1 cellular context compared by ENCODE assay signal in the genomic region with DNA sequence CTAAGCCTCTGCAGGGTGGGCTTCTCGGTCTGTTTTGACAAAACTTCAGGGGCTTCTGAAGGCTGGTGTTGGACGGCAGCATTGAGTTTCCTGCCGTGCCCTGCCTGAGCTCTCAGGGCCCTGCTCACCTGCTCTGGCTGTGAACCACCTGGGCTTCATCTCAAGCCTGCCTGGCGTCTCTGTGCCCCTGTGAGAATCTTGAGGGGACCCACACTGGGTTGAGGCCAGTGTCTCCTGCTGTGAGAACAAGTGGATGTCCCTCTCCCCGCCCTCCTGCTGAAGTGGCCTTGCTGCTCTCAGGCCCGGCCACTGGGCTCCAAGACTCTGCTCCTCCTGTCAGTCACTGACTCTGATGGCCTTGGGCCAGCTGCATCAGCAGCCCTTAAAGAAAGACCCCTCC.
TF ChIP-seq lines count a peak whose summit lies in the region.

No MANE protein-coding gene starts in this region.

TF ChIP-seq in K562, 482 proteins besides CTCF, POLR2A, EP300 and RAD21 (continued from another document):
- TF ChIP-seq, protein P1, sequence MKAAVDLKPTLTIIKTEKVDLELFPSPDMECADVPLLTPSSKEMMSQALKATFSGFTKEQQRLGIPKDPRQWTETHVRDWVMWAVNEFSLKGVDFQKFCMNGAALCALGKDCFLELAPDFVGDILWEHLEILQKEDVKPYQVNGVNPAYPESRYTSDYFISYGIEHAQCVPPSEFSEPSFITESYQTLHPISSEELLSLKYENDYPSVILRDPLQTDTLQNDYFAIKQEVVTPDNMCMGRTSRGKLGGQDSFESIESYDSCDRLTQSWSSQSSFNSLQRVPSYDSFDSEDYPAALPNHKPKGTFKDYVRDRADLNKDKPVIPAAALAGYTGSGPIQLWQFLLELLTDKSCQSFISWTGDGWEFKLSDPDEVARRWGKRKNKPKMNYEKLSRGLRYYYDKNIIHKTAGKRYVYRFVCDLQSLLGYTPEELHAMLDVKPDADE (conservative IDR thresholded peaks at IDR 0.05; ENCODE audit: control insufficient read depth, low read depth, low read length): no peak
